Comparison of ENCODE assay signal across 23 cellular contexts in genomic region chr9:135402739-135403695, GRCh38.
"Had no signal": no experiment of that assay in that cellular context is flagged by ENCODE, and none has a peak within 500 bp of the region (broad histone marks: within the 10 kb centered on the region; RNA-seq: fewer than 3 reads in every experiment).

No MANE protein-coding gene starts in this region.

- FAIRE-seq: endometrium, keratinocyte, pancreas, small intestine had no signal

- H3K36me3 ChIP-seq: esophagus squamous epithelium, pancreas, right lobe of liver, tibial artery had no signal

- ATAC-seq: effector memory CD8-positive, alpha-beta T cell; naive thymus-derived CD8-positive, alpha-beta T cell; pancreas; stimulated activated effector memory CD8-positive, alpha-beta T cell treated with anti-CD3 and anti-CD28 coated beads, Interleukin-12 subunit alpha, Interleukin-12 subunit beta, amount 100 ng/mL, for 72 hours; stimulated activated naive CD8-positive, alpha-beta T cell treated with anti-CD3 and anti-CD28 coated beads, Interleukin-15, Interleukin-2, amounts not matched to agents 100 U/mL and 50 U/mL, for 24 hours had no signal

- H3K4me3 ChIP-seq: esophagus squamous epithelium, pancreas, right lobe of liver, testis, tibial artery had no signal

- H3K27ac ChIP-seq: esophagus squamous epithelium, pancreas, right lobe of liver, testis, tibial artery had no signal

- H3K4me1 ChIP-seq: esophagus squamous epithelium, pancreas, right lobe of liver, testis, tibial artery had no signal

- H3K27me3 ChIP-seq: pancreas, right lobe of liver, testis had no signal

- DNase-seq: cerebellar nuclear complex; cortex of kidney; effector memory CD8-positive, alpha-beta T cell; erythroblast; esophagus squamous epithelium; foreskin melanocyte; glutamatergic neuron; hypothalamus; mammary epithelial cell; nephron progenitor cell; occipital lobe; pancreas; small intestine; stimulated activated CD4-positive, alpha-beta T cell treated with anti-CD3 and anti-CD28 coated beads, Interleukin-15, amount 100 ng/mL, for 24 hours; stimulated activated CD4-positive, alpha-beta T cell treated with anti-CD3 and anti-CD28 coated beads, Interleukin-4, amount 100 ng/mL, for 1 hour; stimulated activated naive CD8-positive, alpha-beta T cell treated with anti-CD3 and anti-CD28 coated beads, Interleukin-15, Interleukin-2, amounts not matched to agents 100 U/mL and 50 U/mL, for 24 hours; testis; tibial artery had no signal

- H3K9me3 ChIP-seq: esophagus squamous epithelium, pancreas, right lobe of liver, testis, tibial artery had no signal
